Comparison of ENCODE assay signal across 1 cellular context in the genomic region with DNA sequence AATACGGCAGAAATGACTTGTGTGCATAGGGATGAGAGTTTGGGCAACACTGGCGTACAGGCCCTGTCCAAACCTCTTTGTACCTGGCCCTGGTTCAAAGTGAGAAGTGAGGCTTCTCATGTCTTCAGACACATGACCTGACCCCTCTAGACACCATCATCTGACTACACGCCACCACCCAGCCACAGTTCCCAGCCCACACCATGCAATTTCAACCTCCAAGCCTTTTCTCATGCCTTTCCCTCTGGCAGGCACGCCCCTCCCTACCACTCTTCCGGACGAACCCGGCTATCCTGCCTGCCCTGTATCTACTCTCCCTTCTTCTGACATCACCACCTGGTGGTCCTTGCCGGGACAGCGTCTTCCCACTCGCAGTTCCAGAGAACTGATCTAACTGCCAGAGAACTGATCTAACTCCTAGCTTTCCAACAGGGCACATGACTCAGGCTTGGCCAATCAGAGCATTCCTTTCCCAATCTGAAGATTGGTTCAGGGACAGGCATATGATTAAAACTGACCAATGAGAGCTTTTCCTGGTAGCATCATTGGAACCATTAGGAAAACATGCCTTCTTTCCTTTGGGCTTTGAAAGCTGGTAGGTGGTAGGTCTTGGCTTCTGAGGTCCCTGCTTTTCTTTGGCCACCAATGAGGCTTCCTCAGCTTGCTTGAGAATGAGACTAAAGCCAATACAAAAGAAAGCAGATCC.
TF ChIP-seq lines count a peak whose summit lies in the region.

No MANE protein-coding gene starts in this region.

TF ChIP-seq in HepG2, 621 proteins besides CTCF, POLR2A, EP300 and RAD21 (continued from another document and continues in another):
- TF ChIP-seq, protein P1, sequence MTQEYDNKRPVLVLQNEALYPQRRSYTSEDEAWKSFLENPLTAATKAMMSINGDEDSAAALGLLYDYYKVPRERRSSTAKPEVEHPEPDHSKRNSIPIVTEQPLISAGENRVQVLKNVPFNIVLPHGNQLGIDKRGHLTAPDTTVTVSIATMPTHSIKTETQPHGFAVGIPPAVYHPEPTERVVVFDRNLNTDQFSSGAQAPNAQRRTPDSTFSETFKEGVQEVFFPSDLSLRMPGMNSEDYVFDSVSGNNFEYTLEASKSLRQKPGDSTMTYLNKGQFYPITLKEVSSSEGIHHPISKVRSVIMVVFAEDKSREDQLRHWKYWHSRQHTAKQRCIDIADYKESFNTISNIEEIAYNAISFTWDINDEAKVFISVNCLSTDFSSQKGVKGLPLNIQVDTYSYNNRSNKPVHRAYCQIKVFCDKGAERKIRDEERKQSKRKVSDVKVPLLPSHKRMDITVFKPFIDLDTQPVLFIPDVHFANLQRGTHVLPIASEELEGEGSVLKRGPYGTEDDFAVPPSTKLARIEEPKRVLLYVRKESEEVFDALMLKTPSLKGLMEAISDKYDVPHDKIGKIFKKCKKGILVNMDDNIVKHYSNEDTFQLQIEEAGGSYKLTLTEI (CRISPR knock-in tag; conservative IDR thresholded peaks at IDR 0.05) = no peak
- TF ChIP-seq SUZ12 (IDR thresholded peaks at IDR 0.05; ENCODE audit: low read depth, low read length) (no peak), PAF1 (CRISPR knock-in tag; IDR thresholded peaks at IDR 0.05) (no peak), ZSCAN25 (CRISPR knock-in tag; IDR thresholded peaks at IDR 0.05) (0 out of 2 replicates have a peak, but pooled peaks have one; percentile 63), HMG20B (CRISPR knock-in tag; conservative IDR thresholded peaks at IDR 0.05) (no peak), U2AF1 (optimal IDR thresholded peaks at IDR 0.05; ENCODE audit: low read depth, low read length) (no peak), MYC (CRISPR knock-in tag; IDR thresholded peaks at IDR 0.05; ENCODE audit: borderline replicate concordance) (no peak), NR1H2 (CRISPR knock-in tag; IDR thresholded peaks at IDR 0.05; ENCODE audit: borderline replicate concordance, low read depth) (no peak), KDM4B (CRISPR knock-in tag; IDR thresholded peaks at IDR 0.05) (no peak), ZNF331 (CRISPR knock-in tag; IDR thresholded peaks at IDR 0.05) (0 out of 2 replicates have a peak, but pooled peaks have one; percentile 32), GABPA (IDR thresholded peaks at IDR 0.05; ENCODE audit: low read depth, low read length) (peak; percentile 47), GABPA (CRISPR knock-in tag; IDR thresholded peaks at IDR 0.05; ENCODE audit: low read depth) (peak; percentile 82), GABPB1 (CRISPR knock-in tag; IDR thresholded peaks at IDR 0.05) (peak; percentile 64; the same call in 1 of the 2 replicates), SMAD3 (CRISPR knock-in tag; IDR thresholded peaks at IDR 0.05) (no peak), HIVEP1 (CRISPR knock-in tag; IDR thresholded peaks at IDR 0.05) (no peak), NBN (conservative IDR thresholded peaks at IDR 0.05) (no peak), ZBTB8A (CRISPR knock-in tag; IDR thresholded peaks at IDR 0.05; ENCODE audit: borderline replicate concordance, low read depth) (no peak), ZC3H4 (CRISPR knock-in tag; IDR thresholded peaks at IDR 0.05; ENCODE audit: borderline replicate concordance) (no peak), ZNF850 (CRISPR knock-in tag; conservative IDR thresholded peaks at IDR 0.05) (no peak), ZNF891 (CRISPR knock-in tag; IDR thresholded peaks at IDR 0.05) (peak; percentile 60; the same call in 1 of the 2 replicates), ZNF496 (CRISPR knock-in tag; IDR thresholded peaks at IDR 0.05; ENCODE audit: insufficient replicate concordance) (no peak), ZNF12 (CRISPR knock-in tag; IDR thresholded peaks at IDR 0.05) (no peak), ZBTB3 (CRISPR knock-in tag; IDR thresholded peaks at IDR 0.05; ENCODE audit: borderline replicate concordance, low read depth) (no peak), ZC3H13 (CRISPR knock-in tag; IDR thresholded peaks at IDR 0.05) (no peak), ZNF292 (CRISPR knock-in tag; IDR thresholded peaks at IDR 0.05; ENCODE audit: borderline replicate concordance, low read depth) (no peak), YY1 (IDR thresholded peaks at IDR 0.05; ENCODE audit: insufficient read depth, insufficient replicate concordance, low read depth, low read length) (no peak), KDM5B (CRISPR knock-in tag; IDR thresholded peaks at IDR 0.05; ENCODE audit: borderline replicate concordance) (0 out of 2 replicates have a peak, but pooled peaks have one; percentile 34), KLF15 (CRISPR knock-in tag; IDR thresholded peaks at IDR 0.05; ENCODE audit: borderline replicate concordance) (no peak), NPAS2 (CRISPR knock-in tag; IDR thresholded peaks at IDR 0.05; ENCODE audit: borderline replicate concordance) (no peak), EZH2 (conservative IDR thresholded peaks at IDR 0.05; ENCODE audit: low read depth, low read length) (no peak), BORCS8-MEF2B (CRISPR knock-in tag; IDR thresholded peaks at IDR 0.05) (no peak), BRCA1 (CRISPR knock-in tag; IDR thresholded peaks at IDR 0.05) (no peak)
- TF ChIP-seq, protein P2, sequence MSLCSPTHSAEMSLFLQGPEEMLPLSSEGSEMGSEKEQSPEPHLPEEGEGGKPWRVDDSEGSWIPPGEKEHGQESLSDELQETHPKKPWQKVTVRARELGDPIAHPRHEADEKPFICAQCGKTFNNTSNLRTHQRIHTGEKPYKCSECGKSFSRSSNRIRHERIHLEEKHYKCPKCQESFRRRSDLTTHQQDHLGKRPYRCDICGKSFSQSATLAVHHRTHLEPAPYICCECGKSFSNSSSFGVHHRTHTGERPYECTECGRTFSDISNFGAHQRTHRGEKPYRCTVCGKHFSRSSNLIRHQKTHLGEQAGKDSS (CRISPR knock-in tag; IDR thresholded peaks at IDR 0.05; ENCODE audit: borderline replicate concordance, low read depth) = peak; percentile 35; the same call in 1 of the 2 replicates
- TF ChIP-seq, protein P3, sequence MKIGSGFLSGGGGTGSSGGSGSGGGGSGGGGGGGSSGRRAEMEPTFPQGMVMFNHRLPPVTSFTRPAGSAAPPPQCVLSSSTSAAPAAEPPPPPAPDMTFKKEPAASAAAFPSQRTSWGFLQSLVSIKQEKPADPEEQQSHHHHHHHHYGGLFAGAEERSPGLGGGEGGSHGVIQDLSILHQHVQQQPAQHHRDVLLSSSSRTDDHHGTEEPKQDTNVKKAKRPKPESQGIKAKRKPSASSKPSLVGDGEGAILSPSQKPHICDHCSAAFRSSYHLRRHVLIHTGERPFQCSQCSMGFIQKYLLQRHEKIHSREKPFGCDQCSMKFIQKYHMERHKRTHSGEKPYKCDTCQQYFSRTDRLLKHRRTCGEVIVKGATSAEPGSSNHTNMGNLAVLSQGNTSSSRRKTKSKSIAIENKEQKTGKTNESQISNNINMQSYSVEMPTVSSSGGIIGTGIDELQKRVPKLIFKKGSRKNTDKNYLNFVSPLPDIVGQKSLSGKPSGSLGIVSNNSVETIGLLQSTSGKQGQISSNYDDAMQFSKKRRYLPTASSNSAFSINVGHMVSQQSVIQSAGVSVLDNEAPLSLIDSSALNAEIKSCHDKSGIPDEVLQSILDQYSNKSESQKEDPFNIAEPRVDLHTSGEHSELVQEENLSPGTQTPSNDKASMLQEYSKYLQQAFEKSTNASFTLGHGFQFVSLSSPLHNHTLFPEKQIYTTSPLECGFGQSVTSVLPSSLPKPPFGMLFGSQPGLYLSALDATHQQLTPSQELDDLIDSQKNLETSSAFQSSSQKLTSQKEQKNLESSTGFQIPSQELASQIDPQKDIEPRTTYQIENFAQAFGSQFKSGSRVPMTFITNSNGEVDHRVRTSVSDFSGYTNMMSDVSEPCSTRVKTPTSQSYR (CRISPR knock-in tag; IDR thresholded peaks at IDR 0.05; ENCODE audit: borderline replicate concordance) = no peak
- TF ChIP-seq, protein P4, sequence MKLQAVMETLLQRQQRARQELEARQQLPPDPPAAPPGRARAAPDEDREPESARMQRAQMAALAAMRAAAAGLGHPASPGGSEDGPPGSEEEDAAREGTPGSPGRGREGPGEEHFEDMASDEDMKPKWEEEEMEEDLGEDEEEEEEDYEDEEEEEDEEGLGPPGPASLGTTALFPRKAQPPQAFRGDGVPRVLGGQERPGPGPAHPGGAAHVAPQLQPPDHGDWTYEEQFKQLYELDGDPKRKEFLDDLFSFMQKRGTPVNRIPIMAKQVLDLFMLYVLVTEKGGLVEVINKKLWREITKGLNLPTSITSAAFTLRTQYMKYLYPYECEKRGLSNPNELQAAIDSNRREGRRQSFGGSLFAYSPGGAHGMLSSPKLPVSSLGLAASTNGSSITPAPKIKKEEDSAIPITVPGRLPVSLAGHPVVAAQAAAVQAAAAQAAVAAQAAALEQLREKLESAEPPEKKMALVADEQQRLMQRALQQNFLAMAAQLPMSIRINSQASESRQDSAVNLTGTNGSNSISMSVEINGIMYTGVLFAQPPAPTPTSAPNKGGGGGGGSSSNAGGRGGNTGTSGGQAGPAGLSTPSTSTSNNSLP (IDR thresholded peaks at IDR 0.05; ENCODE audit: low read depth, low read length) = no peak; the same call in 1 of the 2 replicates
- TF ChIP-seq, protein P5, sequence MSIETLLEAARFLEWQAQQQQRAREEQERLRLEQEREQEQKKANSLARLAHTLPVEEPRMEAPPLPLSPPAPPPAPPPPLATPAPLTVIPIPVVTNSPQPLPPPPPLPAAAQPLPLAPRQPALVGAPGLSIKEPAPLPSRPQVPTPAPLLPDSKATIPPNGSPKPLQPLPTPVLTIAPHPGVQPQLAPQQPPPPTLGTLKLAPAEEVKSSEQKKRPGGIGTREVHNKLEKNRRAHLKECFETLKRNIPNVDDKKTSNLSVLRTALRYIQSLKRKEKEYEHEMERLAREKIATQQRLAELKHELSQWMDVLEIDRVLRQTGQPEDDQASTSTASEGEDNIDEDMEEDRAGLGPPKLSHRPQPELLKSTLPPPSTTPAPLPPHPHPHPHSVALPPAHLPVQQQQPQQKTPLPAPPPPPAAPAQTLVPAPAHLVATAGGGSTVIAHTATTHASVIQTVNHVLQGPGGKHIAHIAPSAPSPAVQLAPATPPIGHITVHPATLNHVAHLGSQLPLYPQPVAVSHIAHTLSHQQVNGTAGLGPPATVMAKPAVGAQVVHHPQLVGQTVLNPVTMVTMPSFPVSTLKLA (IDR thresholded peaks at IDR 0.05) = no peak
- TF ChIP-seq, protein P6, sequence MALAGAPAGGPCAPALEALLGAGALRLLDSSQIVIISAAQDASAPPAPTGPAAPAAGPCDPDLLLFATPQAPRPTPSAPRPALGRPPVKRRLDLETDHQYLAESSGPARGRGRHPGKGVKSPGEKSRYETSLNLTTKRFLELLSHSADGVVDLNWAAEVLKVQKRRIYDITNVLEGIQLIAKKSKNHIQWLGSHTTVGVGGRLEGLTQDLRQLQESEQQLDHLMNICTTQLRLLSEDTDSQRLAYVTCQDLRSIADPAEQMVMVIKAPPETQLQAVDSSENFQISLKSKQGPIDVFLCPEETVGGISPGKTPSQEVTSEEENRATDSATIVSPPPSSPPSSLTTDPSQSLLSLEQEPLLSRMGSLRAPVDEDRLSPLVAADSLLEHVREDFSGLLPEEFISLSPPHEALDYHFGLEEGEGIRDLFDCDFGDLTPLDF (CRISPR knock-in tag; IDR thresholded peaks at IDR 0.05) = no peak
- TF ChIP-seq, protein P7, sequence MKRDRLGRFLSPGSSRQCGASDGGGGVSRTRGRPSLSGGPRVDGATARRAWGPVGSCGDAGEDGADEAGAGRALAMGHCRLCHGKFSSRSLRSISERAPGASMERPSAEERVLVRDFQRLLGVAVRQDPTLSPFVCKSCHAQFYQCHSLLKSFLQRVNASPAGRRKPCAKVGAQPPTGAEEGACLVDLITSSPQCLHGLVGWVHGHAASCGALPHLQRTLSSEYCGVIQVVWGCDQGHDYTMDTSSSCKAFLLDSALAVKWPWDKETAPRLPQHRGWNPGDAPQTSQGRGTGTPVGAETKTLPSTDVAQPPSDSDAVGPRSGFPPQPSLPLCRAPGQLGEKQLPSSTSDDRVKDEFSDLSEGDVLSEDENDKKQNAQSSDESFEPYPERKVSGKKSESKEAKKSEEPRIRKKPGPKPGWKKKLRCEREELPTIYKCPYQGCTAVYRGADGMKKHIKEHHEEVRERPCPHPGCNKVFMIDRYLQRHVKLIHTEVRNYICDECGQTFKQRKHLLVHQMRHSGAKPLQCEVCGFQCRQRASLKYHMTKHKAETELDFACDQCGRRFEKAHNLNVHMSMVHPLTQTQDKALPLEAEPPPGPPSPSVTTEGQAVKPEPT (CRISPR knock-in tag; IDR thresholded peaks at IDR 0.05; ENCODE audit: low read depth) = no peak
- TF ChIP-seq, protein P8, sequence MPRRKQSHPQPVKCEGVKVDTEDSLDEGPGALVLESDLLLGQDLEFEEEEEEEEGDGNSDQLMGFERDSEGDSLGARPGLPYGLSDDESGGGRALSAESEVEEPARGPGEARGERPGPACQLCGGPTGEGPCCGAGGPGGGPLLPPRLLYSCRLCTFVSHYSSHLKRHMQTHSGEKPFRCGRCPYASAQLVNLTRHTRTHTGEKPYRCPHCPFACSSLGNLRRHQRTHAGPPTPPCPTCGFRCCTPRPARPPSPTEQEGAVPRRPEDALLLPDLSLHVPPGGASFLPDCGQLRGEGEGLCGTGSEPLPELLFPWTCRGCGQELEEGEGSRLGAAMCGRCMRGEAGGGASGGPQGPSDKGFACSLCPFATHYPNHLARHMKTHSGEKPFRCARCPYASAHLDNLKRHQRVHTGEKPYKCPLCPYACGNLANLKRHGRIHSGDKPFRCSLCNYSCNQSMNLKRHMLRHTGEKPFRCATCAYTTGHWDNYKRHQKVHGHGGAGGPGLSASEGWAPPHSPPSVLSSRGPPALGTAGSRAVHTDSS (CRISPR knock-in tag; conservative IDR thresholded peaks at IDR 0.05) = no peak
- TF ChIP-seq, protein P9, sequence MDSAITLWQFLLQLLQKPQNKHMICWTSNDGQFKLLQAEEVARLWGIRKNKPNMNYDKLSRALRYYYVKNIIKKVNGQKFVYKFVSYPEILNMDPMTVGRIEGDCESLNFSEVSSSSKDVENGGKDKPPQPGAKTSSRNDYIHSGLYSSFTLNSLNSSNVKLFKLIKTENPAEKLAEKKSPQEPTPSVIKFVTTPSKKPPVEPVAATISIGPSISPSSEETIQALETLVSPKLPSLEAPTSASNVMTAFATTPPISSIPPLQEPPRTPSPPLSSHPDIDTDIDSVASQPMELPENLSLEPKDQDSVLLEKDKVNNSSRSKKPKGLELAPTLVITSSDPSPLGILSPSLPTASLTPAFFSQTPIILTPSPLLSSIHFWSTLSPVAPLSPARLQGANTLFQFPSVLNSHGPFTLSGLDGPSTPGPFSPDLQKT (CRISPR knock-in tag; IDR thresholded peaks at IDR 0.05; ENCODE audit: borderline replicate concordance) = no peak
- TF ChIP-seq, protein P10, sequence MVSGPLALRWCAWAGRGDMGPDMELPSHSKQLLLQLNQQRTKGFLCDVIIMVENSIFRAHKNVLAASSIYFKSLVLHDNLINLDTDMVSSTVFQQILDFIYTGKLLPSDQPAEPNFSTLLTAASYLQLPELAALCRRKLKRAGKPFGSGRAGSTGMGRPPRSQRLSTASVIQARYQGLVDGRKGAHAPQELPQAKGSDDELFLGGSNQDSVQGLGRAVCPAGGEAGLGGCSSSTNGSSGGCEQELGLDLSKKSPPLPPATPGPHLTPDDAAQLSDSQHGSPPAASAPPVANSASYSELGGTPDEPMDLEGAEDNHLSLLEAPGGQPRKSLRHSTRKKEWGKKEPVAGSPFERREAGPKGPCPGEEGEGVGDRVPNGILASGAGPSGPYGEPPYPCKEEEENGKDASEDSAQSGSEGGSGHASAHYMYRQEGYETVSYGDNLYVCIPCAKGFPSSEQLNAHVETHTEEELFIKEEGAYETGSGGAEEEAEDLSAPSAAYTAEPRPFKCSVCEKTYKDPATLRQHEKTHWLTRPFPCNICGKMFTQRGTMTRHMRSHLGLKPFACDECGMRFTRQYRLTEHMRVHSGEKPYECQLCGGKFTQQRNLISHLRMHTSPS (CRISPR knock-in tag; IDR thresholded peaks at IDR 0.05; ENCODE audit: low read depth) = no peak
- TF ChIP-seq, protein P11, sequence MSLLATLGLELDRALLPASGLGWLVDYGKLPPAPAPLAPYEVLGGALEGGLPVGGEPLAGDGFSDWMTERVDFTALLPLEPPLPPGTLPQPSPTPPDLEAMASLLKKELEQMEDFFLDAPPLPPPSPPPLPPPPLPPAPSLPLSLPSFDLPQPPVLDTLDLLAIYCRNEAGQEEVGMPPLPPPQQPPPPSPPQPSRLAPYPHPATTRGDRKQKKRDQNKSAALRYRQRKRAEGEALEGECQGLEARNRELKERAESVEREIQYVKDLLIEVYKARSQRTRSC (CRISPR knock-in tag; IDR thresholded peaks at IDR 0.05; ENCODE audit: low read depth) = no peak
